2 cellular contexts compared by ENCODE assay signal in genomic region chr20:7976015-7976414, GRCh38.
TF ChIP-seq lines count a peak whose summit lies in the region.

No MANE protein-coding gene starts in this region.

TF ChIP-seq in liver, 16 proteins besides CTCF, POLR2A, EP300 and RAD21:
- TF ChIP-seq SP1 (IDR thresholded peaks at IDR 0.05) = no peak
- TF ChIP-seq YY1 (IDR thresholded peaks at IDR 0.05) = peak; percentile 32
- no peak for TF ChIP-seq ZBTB33 (IDR thresholded peaks at IDR 0.05)
- TF ChIP-seq, protein P1, sequence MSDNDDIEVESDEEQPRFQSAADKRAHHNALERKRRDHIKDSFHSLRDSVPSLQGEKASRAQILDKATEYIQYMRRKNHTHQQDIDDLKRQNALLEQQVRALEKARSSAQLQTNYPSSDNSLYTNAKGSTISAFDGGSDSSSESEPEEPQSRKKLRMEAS (IDR thresholded peaks at IDR 0.05) = no peak
TF ChIP-seq in liver: peak in this region for 1.

TF ChIP-seq in HepG2, 621 proteins besides CTCF, POLR2A, EP300 and RAD21:
- no peak for TF ChIP-seq RERE (CRISPR knock-in tag; IDR thresholded peaks at IDR 0.05; ENCODE audit: low read depth)
- TF ChIP-seq ATF1 (CRISPR knock-in tag; IDR thresholded peaks at IDR 0.05) = no peak
- no peak for TF ChIP-seq ZNF564 (CRISPR knock-in tag; IDR thresholded peaks at IDR 0.05)
- TF ChIP-seq MTERF4 (CRISPR knock-in tag; IDR thresholded peaks at IDR 0.05) = no peak
- TF ChIP-seq ZNF709 (CRISPR knock-in tag; IDR thresholded peaks at IDR 0.05) = no peak
- TF ChIP-seq, protein P2, sequence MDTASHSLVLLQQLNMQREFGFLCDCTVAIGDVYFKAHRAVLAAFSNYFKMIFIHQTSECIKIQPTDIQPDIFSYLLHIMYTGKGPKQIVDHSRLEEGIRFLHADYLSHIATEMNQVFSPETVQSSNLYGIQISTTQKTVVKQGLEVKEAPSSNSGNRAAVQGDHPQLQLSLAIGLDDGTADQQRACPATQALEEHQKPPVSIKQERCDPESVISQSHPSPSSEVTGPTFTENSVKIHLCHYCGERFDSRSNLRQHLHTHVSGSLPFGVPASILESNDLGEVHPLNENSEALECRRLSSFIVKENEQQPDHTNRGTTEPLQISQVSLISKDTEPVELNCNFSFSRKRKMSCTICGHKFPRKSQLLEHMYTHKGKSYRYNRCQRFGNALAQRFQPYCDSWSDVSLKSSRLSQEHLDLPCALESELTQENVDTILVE (CRISPR knock-in tag; IDR thresholded peaks at IDR 0.05) = no peak
- TF ChIP-seq ZSCAN5A (CRISPR knock-in tag; IDR thresholded peaks at IDR 0.05; ENCODE audit: borderline replicate concordance) = no peak
- no peak for TF ChIP-seq KAT8 (CRISPR knock-in tag; IDR thresholded peaks at IDR 0.05)
- no peak for TF ChIP-seq REXO4 (CRISPR knock-in tag; IDR thresholded peaks at IDR 0.05; ENCODE audit: borderline replicate concordance)
- TF ChIP-seq, protein P3, sequence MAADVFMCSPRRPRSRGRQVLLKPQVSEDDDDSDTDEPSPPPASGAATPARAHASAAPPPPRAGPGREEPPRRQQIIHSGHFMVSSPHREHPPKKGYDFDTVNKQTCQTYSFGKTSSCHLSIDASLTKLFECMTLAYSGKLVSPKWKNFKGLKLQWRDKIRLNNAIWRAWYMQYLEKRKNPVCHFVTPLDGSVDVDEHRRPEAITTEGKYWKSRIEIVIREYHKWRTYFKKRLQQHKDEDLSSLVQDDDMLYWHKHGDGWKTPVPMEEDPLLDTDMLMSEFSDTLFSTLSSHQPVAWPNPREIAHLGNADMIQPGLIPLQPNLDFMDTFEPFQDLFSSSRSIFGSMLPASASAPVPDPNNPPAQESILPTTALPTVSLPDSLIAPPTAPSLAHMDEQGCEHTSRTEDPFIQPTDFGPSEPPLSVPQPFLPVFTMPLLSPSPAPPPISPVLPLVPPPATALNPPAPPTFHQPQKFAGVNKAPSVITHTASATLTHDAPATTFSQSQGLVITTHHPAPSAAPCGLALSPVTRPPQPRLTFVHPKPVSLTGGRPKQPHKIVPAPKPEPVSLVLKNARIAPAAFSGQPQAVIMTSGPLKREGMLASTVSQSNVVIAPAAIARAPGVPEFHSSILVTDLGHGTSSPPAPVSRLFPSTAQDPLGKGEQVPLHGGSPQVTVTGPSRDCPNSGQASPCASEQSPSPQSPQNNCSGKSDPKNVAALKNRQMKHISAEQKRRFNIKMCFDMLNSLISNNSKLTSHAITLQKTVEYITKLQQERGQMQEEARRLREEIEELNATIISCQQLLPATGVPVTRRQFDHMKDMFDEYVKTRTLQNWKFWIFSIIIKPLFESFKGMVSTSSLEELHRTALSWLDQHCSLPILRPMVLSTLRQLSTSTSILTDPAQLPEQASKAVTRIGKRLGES (CRISPR knock-in tag; IDR thresholded peaks at IDR 0.05; ENCODE audit: borderline replicate concordance) = no peak
- no peak for TF ChIP-seq ZNF737 (CRISPR knock-in tag; IDR thresholded peaks at IDR 0.05; ENCODE audit: borderline replicate concordance)
- no peak for TF ChIP-seq SOX13 (IDR thresholded peaks at IDR 0.05)
- TF ChIP-seq SOX13 (CRISPR knock-in tag; conservative IDR thresholded peaks at IDR 0.05 in 1 of 2, IDR thresholded peaks at IDR 0.05 in 1 of 2) = no peak
- no peak for TF ChIP-seq ZNF557 (CRISPR knock-in tag; IDR thresholded peaks at IDR 0.05)
